In the genomic region with DNA sequence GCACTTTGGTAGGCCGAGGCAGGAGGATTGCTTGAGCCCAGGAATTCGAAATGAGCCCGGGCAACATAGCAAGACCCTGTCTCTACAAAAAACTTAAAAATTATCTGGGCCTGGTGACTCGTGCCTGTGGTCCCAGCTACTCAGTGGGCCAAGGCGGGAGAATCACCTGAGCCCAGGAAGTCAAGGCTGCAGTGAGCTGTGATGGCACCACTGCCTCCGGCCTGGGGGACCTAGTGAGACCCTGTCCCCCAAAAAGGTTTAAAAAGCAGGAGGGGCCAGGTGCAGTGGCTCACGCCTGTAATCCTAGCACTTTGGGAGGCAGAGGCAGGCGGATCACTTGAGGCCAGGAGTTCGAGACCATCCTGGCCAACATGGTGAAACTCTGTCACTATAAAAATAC, we compare ENCODE assay signal across 11 cellular contexts. TPM values are rescaled to one million over a fixed set of nuclear protein-coding genes. Genes with fewer than 3 reads are reported as not detected.
"Had no signal": no experiment of that assay in that cellular context is flagged by ENCODE, and none has a peak within 500 bp of the region (broad histone marks: within the 10 kb centered on the region; RNA-seq: fewer than 3 reads in every experiment).

No MANE protein-coding gene starts in this region.

RNA-seq across cellular contexts. Expression of gene CHST8, which starts 41.6 kb away (rescaled TPM):
- total RNA-seq: activated B cell treated with CpG ODN at 0.5 μM for 24 hours; activated CD4-positive, alpha-beta memory T cell treated with anti-CD3 and anti-CD28 coated beads for 36 hours; activated CD4-positive, alpha-beta T cell treated with anti-CD3 and anti-CD28 coated beads, Interleukin-2, amount 10 ng/mL, durations not matched to agents 24 days and 14 days; activated CD8-positive, alpha-beta memory T cell treated with anti-CD3 and anti-CD28 coated beads for 36 hours; activated CD8-positive, alpha-beta T cell treated with anti-CD3 and anti-CD28 coated beads for 36 hours; activated naive CD8-positive, alpha-beta T cell treated with anti-CD3 and anti-CD28 coated beads, Interleukin-2, amount 10 ng/mL, durations not matched to agents 7 days and 5 days; activated T-cell treated with anti-CD3 and anti-CD28 coated beads, Interleukin-2, amount 50 U/mL, for 4 hours; activated T-cell treated with anti-CD3 and anti-CD28 coated beads, Interleukin-2, amount 50 U/mL, for 72 hours; activated T-helper 1 cell treated with anti-CD3 and anti-CD28 coated beads, Interleukin-12 subunit alpha, Interleukin-12 subunit beta, Interleukin-2, Interleukin-4 antibody, amounts not matched to agents 30 ng/mL and 10 ng/mL and 1 ng/mL, durations not matched to agents 14 hours and 24 hours and 36 hours; activated T-helper 17 cell treated with anti-CD3 and anti-CD28 coated beads, Interleukin-2, amount 50 U/mL, for 72 hours; ascending aorta had no signal
